8 cellular contexts compared by ENCODE assay signal in genomic region chr16:75108792-75109731, GRCh38. TPM values are rescaled to one million over a fixed set of nuclear protein-coding genes. Genes with fewer than 3 reads are reported as not detected.
DNase-seq lines count a peak whose midpoint lies in the region; ATAC-seq, FAIRE-seq and TF ChIP-seq lines count a peak whose summit lies in the region.

No MANE protein-coding gene starts in this region.

- peak; percentile 67 to 81 for TF ChIP-seq RAD21 in liver (IDR thresholded peaks at IDR 0.05)

- peak overlapping the region in 1 of 2 donors; percentile 23 for H3K9ac ChIP-seq in liver (ENCODE audit: low read depth in 1 of 2, low read length in 2 of 2)

- no peak overlapping the region for H3K4me3 ChIP-seq in liver (ENCODE audit: low read depth in 1 of 3, low read length in 3 of 3)

- H3K36me3 ChIP-seq in liver (ENCODE audit: control insufficient read depth in 4 of 4, insufficient read depth in 3 of 4, low read depth in 1 of 4, low read length in 3 of 4): peaks cover 0 to 9% (median under 1%) of the 10 kb centered on the region in 4 donors

- ATAC-seq in HG03354 (IDR thresholded peaks at IDR 0.05; ENCODE audit: poor library complexity, severe bottlenecking, unreplicated experiment): no peak

- H3K4me1 ChIP-seq in liver (ENCODE audit: control insufficient read depth in 4 of 4, insufficient read depth in 4 of 4, low read length in 3 of 4): peaks cover 19 to 49% (median 33%) of the 10 kb centered on the region in 4 donors

- peak; percentile 60 for FAIRE-seq in GM18507 (lab: Jason Lieb, UNC)

- no peak for DNase-seq in GM18507 (ENCODE audit: extremely low spot score, insufficient read length, low read depth)
- peak; percentile 73 for DNase-seq in MV-4-11 (lab: John Stamatoyannopoulos, UW)
- peak; percentile 65 to 76 for DNase-seq in activated CD4-positive, alpha-beta T cell treated with anti-CD3 and anti-CD28 coated beads for 24 hours (ENCODE audit: low read depth in 2 of 2)
- peak; percentile 65 for DNase-seq in central memory CD4-positive, alpha-beta T cell
- DNase-seq in stimulated activated CD4-positive, alpha-beta T cell treated with anti-CD3 and anti-CD28 coated beads, TNF-alpha, amount 100 ng/mL, for 1 hour (ENCODE audit: low read depth in 3 of 3, low spot score in 1 of 3): peak; percentile 52 to 64 (median 58)
- no peak for DNase-seq in NCI-H187 (lab: John Stamatoyannopoulos, UW)

- H3K9me3 ChIP-seq in liver (ENCODE audit: control insufficient read depth in 4 of 4, low read length in 3 of 4): no peaks in the 10 kb centered on the region

- no peak for TF ChIP-seq CTCF in liver (IDR thresholded peaks at IDR 0.05; ENCODE audit: low read depth, low read length, missing input control)

- H3K27ac ChIP-seq in liver (ENCODE audit: low read depth in 1 of 2, low read length in 2 of 2): peak overlapping the region; percentile 79 to 82

- 42% methylated on average over 27 of the region's 27 CpGs for WGBS in liver

- H3K27me3 ChIP-seq in liver (ENCODE audit: control insufficient read depth in 4 of 4, insufficient read depth in 4 of 4, low read length in 3 of 4): no peaks in the 10 kb centered on the region

TF ChIP-seq in liver, 16 proteins besides CTCF, POLR2A, EP300 and RAD21:
- TF ChIP-seq ATF3 (IDR thresholded peaks at IDR 0.05) (peak; percentile 62), SP1 (IDR thresholded peaks at IDR 0.05) (peak; percentile 79), HNF4A (conservative IDR thresholded peaks at IDR 0.05) (peak; percentile 66 to 87), GABPA (IDR thresholded peaks at IDR 0.05 in 1 of 2, conservative IDR thresholded peaks at IDR 0.05 in 1 of 2) (no peak), JUND (IDR thresholded peaks at IDR 0.05) (peak; percentile 38 to 65), YY1 (IDR thresholded peaks at IDR 0.05) (peak; percentile 83), FOXA1 (IDR thresholded peaks at IDR 0.05) (no peak), RXRA (IDR thresholded peaks at IDR 0.05) (peak; percentile 68 to 86), REST (IDR thresholded peaks at IDR 0.05) (peak; percentile 50), TAF1 (conservative IDR thresholded peaks at IDR 0.05) (no peak), EGR1 (IDR thresholded peaks at IDR 0.05; ENCODE audit: low read depth in 2 of 2) (no peak), HNF4G (IDR thresholded peaks at IDR 0.05) (peak; percentile 7), FOXA2 (IDR thresholded peaks at IDR 0.05) (peak; percentile 39), NR2F2 (IDR thresholded peaks at IDR 0.05) (no peak)
- TF ChIP-seq, protein P1, sequence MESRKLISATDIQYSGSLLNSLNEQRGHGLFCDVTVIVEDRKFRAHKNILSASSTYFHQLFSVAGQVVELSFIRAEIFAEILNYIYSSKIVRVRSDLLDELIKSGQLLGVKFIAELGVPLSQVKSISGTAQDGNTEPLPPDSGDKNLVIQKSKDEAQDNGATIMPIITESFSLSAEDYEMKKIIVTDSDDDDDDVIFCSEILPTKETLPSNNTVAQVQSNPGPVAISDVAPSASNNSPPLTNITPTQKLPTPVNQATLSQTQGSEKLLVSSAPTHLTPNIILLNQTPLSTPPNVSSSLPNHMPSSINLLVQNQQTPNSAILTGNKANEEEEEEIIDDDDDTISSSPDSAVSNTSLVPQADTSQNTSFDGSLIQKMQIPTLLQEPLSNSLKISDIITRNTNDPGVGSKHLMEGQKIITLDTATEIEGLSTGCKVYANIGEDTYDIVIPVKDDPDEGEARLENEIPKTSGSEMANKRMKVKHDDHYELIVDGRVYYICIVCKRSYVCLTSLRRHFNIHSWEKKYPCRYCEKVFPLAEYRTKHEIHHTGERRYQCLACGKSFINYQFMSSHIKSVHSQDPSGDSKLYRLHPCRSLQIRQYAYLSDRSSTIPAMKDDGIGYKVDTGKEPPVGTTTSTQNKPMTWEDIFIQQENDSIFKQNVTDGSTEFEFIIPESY (IDR thresholded peaks at IDR 0.05): no peak
- TF ChIP-seq, protein P2, sequence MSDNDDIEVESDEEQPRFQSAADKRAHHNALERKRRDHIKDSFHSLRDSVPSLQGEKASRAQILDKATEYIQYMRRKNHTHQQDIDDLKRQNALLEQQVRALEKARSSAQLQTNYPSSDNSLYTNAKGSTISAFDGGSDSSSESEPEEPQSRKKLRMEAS (IDR thresholded peaks at IDR 0.05): peak; percentile 75

RNA-seq across cellular contexts. Expression of gene LDHD, which starts 7.5 kb away (rescaled TPM):
- 10 to 100 TPM; 27.7 to 84.1 TPM for total RNA-seq in liver
- polyA plus RNA-seq in liver: 10 to 100 TPM; 69.6 to 83.1 TPM

RNA-seq across cellular contexts. Expression of gene ZFP1, which starts 39.3 kb away (rescaled TPM):
- total RNA-seq in liver: 1 to 10 TPM; 8.1 to 8.5 TPM
- polyA plus RNA-seq in liver: 1 to 10 TPM; 3.8 to 4.0 TPM

Comparison
In these comparisons a context has a peak if more than half of its experiments do, and no peak if none do; other contexts are left out.
1. DNase-seq: peak in MV-4-11 (single experiment), activated CD4-positive, alpha-beta T cell treated with anti-CD3 and anti-CD28 coated beads for 24 hours (2 of 2), central memory CD4-positive, alpha-beta T cell (single experiment) and stimulated activated CD4-positive, alpha-beta T cell treated with anti-CD3 and anti-CD28 coated beads, TNF-alpha, amount 100 ng/mL, for 1 hour (3 of 3); none in GM18507 (single experiment) and NCI-H187 (0 of 2).